In the genomic region with DNA sequence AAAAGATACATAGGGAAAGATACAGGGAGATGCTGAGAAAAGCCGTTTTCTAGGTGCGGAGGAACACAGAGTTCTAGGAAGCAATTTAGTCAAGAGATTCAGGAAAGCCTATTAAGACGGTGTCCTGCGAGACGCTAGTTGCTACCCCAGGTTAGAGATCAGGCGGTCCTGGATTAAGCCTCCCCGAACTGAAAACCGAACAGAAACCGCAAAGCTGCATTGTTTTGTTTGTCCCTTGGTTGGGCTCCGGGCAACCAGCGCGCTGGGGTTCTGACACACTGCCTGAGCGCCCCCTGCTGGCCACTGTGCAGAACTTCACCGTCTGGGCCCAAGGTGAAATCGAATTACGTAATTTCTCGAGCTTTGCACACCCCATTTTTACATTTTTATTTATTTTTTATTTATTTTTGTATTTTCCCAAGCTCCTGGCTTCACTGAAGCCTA, we compare ENCODE assay signal across 8 cellular contexts. TPM values are rescaled to one million over a fixed set of nuclear protein-coding genes. Genes with fewer than 3 reads are reported as not detected.
DNase-seq lines count a peak whose midpoint lies in the region; ATAC-seq and TF ChIP-seq lines count a peak whose summit lies in the region.

No MANE protein-coding gene starts in this region.

- no peaks in the 10 kb centered on the region for H3K9me3 ChIP-seq in HCT116 (ENCODE audit: control insufficient read depth in 1 of 2, insufficient read depth in 1 of 2, low read depth in 1 of 2, low read length in 2 of 2)
- no peaks in the 10 kb centered on the region for H3K9me3 ChIP-seq in MM.1S (replicated peaks; ENCODE audit: insufficient read depth, low read length)

- no peaks in the 10 kb centered on the region for H3K27me3 ChIP-seq in HCT116 (ENCODE audit: insufficient read depth, low read length)
- no peaks in the 10 kb centered on the region for H3K27me3 ChIP-seq in MM.1S (replicated peaks; ENCODE audit: insufficient read depth, low read length)

- 0 out of 2 replicates have a peak, but pooled peaks cover 3% of the 10 kb centered on the region for H3F3A ChIP-seq in MM.1S (ENCODE audit: insufficient read depth, low read length)

- CTCF ChIA-PET in HCT116 (lab: Charles Lee), result interaction anchor here (0.5 to 5.9 kb wide), 21 partner anchors 9 to 1769 kb away, joined by 3 to 157 read pairs (median 4); partner anchors contain the start of genes LRRC58 and NDUFB4
- CTCF ChIA-PET in activated naive CD4-positive, alpha-beta T cell treated with anti-CD3 and anti-CD28 coated beads for 36 hours (lab: Charles Lee), result interaction anchor here (0.6 to 4.2 kb wide), 35 partner anchors 8 to 779 kb away, joined by 3 to 76 read pairs (median 3); partner anchors contain the start of gene NDUFB4

- H3K4me3 Mint-ChIP-seq in activated naive CD4-positive, alpha-beta T cell treated with anti-CD3 and anti-CD28 coated beads for 36 hours, result peak overlapping the region; percentile 72

- in situ Hi-C loops in SK-MEL-5 (cut with HindIII; ENCODE audit: low pct_unique_long_range_greater_than_20kb, low sequenced_read_pairs), result no loop called here

- DNase-seq in GDM1 (lab: John Stamatoyannopoulos, UW) (peak; percentile 43), HCT116 (ENCODE audit: low read depth, low spot score) (peak; percentile 76), MM.1S (peak; percentile 96), SK-MEL-5 (ENCODE audit: low read depth, low spot score) (peak; percentile 85), germinal center (ENCODE audit: low spot score) (peak; percentile 77), nucleus accumbens (lab: John Stamatoyannopoulos, UW) (peak in 53 of 56 donors; percentile 23 to 92 (median 72)), superior temporal gyrus (ENCODE audit: extremely low spot score) (peak; percentile 93)
- peak; percentile 91 for DNase-seq in activated naive CD4-positive, alpha-beta T cell treated with anti-CD3 and anti-CD28 coated beads for 36 hours

- peak overlapping the region; percentile 52 to 65 for H3K4me3 ChIP-seq in HCT116 (replicated peaks in 1 of 2; ENCODE audit: low read depth in 1 of 2, low read length in 2 of 2)
- H3K4me3 ChIP-seq in MM.1S (ENCODE audit: low read length), result peak overlapping the region; percentile 77

- ATAC-seq in HCT116, result peak; percentile 62

- peaks cover 8% of the 10 kb centered on the region for H3K27me3 Mint-ChIP-seq in activated naive CD4-positive, alpha-beta T cell treated with anti-CD3 and anti-CD28 coated beads for 36 hours (ENCODE audit: low read depth)

- POLR2A ChIA-PET in HCT116 (lab: Charles Lee), result interaction anchor here (2.3 kb wide), 1 partner anchor 141 kb away, joined by 12 read pairs; no protein-coding TSS in a partner anchor

- H3K9me2 ChIP-seq in HCT116 (ENCODE audit: insufficient read depth) (no peaks in the 10 kb centered on the region), MM.1S (replicated peaks; ENCODE audit: insufficient read depth, low read length) (no peaks in the 10 kb centered on the region)

- peak overlapping the region; percentile 72 for H3K4me2 ChIP-seq in HCT116 (ENCODE audit: low read length)
- peak overlapping the region; percentile 98 for H3K4me2 ChIP-seq in MM.1S (ENCODE audit: low read depth, low read length)

- H3K9ac ChIP-seq in HCT116 (ENCODE audit: low read length) (peak overlapping the region; percentile 67), MM.1S (ENCODE audit: low read length) (peak overlapping the region; percentile 86)

- H2AFZ ChIP-seq in HCT116 (ENCODE audit: low read depth, low read length, poor library complexity, severe bottlenecking), result peak overlapping the region; percentile 96
- H2AFZ ChIP-seq in MM.1S (ENCODE audit: low read length), result peak overlapping the region; percentile 85

- no peaks in the 10 kb centered on the region for H4K20me1 ChIP-seq in HCT116 (ENCODE audit: insufficient read depth)
- no peaks in the 10 kb centered on the region for H4K20me1 ChIP-seq in MM.1S (ENCODE audit: insufficient read depth, low read length)

- intact Hi-C loops in HCT116 (cut with micrococcal nuclease), result loop anchor here (1.0 kb wide), 2 partner anchors 140 to 315 kb away; no protein-coding TSS in a partner anchor
- intact Hi-C loops in activated naive CD4-positive, alpha-beta T cell treated with anti-CD3 and anti-CD28 coated beads for 36 hours (cut with micrococcal nuclease), result loop anchor here (1.0 to 10.0 kb wide), 6 partner anchors 122 to 744 kb away; partner anchors contain the start of gene LRRC58

- no TSS peak for BruUV-seq in HCT116 (replicated peaks; lab: Mats Ljungman, UMichigan)

- H3K4me1 Mint-ChIP-seq in activated naive CD4-positive, alpha-beta T cell treated with anti-CD3 and anti-CD28 coated beads for 36 hours (ENCODE audit: low read depth), result peaks cover 19% of the 10 kb centered on the region

- TF ChIP-seq POLR2A in HCT116 (IDR thresholded peaks at IDR 0.05; ENCODE audit: borderline replicate concordance, extremely low read depth, insufficient read depth, insufficient read length), result no peak

- TF ChIP-seq CTCF in HCT116 (IDR thresholded peaks at IDR 0.05 in 2 of 3, conservative IDR thresholded peaks at IDR 0.05 in 1 of 3; ENCODE audit: borderline replicate concordance in 1 of 3, insufficient read depth in 1 of 3, low read depth in 2 of 3, low read length in 2 of 3) (peak; percentile 83 to 95 (median 92)), MM.1S (IDR thresholded peaks at IDR 0.05; ENCODE audit: low read length) (peak; percentile 83)

- H3K4me1 ChIP-seq in HCT116 (ENCODE audit: control insufficient read depth in 1 of 2, insufficient read depth in 2 of 2, low read length in 2 of 2) (peaks cover 15 to 35% of the 10 kb centered on the region in 2 experiments), MM.1S (ENCODE audit: low read length) (no peaks in the 10 kb centered on the region; the same call in 1 of the 2 replicates)

- no peak overlapping the region for H3K27ac Mint-ChIP-seq in activated naive CD4-positive, alpha-beta T cell treated with anti-CD3 and anti-CD28 coated beads for 36 hours

- H3K79me2 ChIP-seq in HCT116 (ENCODE audit: insufficient read depth, low read length) (no peaks in the 10 kb centered on the region), MM.1S (ENCODE audit: low read length) (no peaks in the 10 kb centered on the region)

- H3K36me3 Mint-ChIP-seq in activated naive CD4-positive, alpha-beta T cell treated with anti-CD3 and anti-CD28 coated beads for 36 hours (ENCODE audit: low read depth), result no peaks in the 10 kb centered on the region

- H3K36me3 ChIP-seq in HCT116 (ENCODE audit: control insufficient read depth in 1 of 2, insufficient read depth in 2 of 2, low read length in 2 of 2) (no peaks in the 10 kb centered on the region), MM.1S (replicated peaks; ENCODE audit: insufficient read depth, low read length) (no peaks in the 10 kb centered on the region)

- H3K9me3 Mint-ChIP-seq in activated naive CD4-positive, alpha-beta T cell treated with anti-CD3 and anti-CD28 coated beads for 36 hours, result no peaks in the 10 kb centered on the region

- no peak overlapping the region; the same call in 1 of the 2 replicates for H3K27ac ChIP-seq in HCT116 (ENCODE audit: low read depth, low read length)
- peak overlapping the region; percentile 60; the same call in 1 of the 2 replicates for H3K27ac ChIP-seq in MM.1S (ENCODE audit: low read length)

- RAD21 ChIA-PET in HCT116 (lab: Charles Lee; ENCODE audit: low non-redundant PET in 1 of 2, low total read pairs in 2 of 2, uncharacterized antibody in 2 of 2, unreplicated experiment in 2 of 2), result interaction anchor here (0.7 to 1.6 kb wide), 8 partner anchors 38 to 314 kb away, joined by 3 to 12 read pairs (median 6); partner anchors contain the start of gene NDUFB4 (in 1 of the 2)

- TF ChIP-seq RAD21 in HCT116 (IDR thresholded peaks at IDR 0.05; ENCODE audit: low read depth), result peak; percentile 96

TF ChIP-seq in HCT116, 20 proteins besides CTCF, POLR2A, EP300 and RAD21:
- TF ChIP-seq CEBPB (IDR thresholded peaks at IDR 0.05; ENCODE audit: low read depth) (peak; percentile 73; the same call in 1 of the 2 replicates), ZFX (IDR thresholded peaks at IDR 0.05) (no peak), YY1 (IDR thresholded peaks at IDR 0.05; ENCODE audit: extremely low read depth, insufficient replicate concordance, low read depth, low read length) (peak; percentile 24)

RNA-seq across cellular contexts. Expression of gene NDUFB4, which starts 37.3 kb away (rescaled TPM):
- total RNA-seq in HCT116 (2021; ENCODE audit: unreplicated experiment), result 161 TPM
- polyA plus RNA-seq in HCT116 (2012), result 201 and 229 TPM in 2 replicates
- total RNA-seq in SK-MEL-5 (2014; rRNA removed; shearing (Covaris generic)), result 291 and 293 TPM in 2 replicates
- 273 and 305 TPM in 2 replicates for polyA plus RNA-seq in SK-MEL-5 (2015; cell fraction: cytosol; rRNA removed)
- 23.1 and 58.8 TPM in 2 replicates for polyA plus RNA-seq in SK-MEL-5 (2015; cell fraction: nucleus; rRNA removed)
- total RNA-seq in activated naive CD4-positive, alpha-beta T cell treated with anti-CD3 and anti-CD28 coated beads for 36 hours, result 100 to 1,000 TPM; 146 to 152 TPM

Comparison
In these comparisons a context has a peak if more than half of its experiments do, and no peak if none do; other contexts are left out.
1. DNase-seq: peak in every context shown above with its lines; median percentile 96 in MM.1S; 93 in superior temporal gyrus; 91 in activated naive CD4-positive, alpha-beta T cell treated with anti-CD3 and anti-CD28 coated beads for 36 hours; 85 in SK-MEL-5; 77 in germinal center; 76 in HCT116; 72 in nucleus accumbens; 43 in GDM1.